Comparison of ENCODE assay signal across 11 cellular contexts in genomic region chr5:50415912-50416311, GRCh38. TPM values are rescaled to one million over a fixed set of nuclear protein-coding genes. Genes with fewer than 3 reads are reported as not detected.
A peak's percentile ranks its signal among the peaks of the same experiment; 100 is the strongest.
DNase-seq lines count a peak whose midpoint lies in the region; ATAC-seq and FAIRE-seq lines count a peak whose summit lies in the region.
"Had no signal": no experiment of that assay in that cellular context is flagged by ENCODE, and none has a peak within 500 bp of the region (broad histone marks: within the 10 kb centered on the region; RNA-seq: fewer than 3 reads in every experiment).

No MANE protein-coding gene starts in this region.

- peak overlapping the region; percentile 55 for H3K27ac Mint-ChIP-seq in activated naive CD4-positive, alpha-beta T cell treated with anti-CD3 and anti-CD28 coated beads, Interleukin-2, amount 50 U/mL, for 24 hours
- H3K27ac Mint-ChIP-seq: GM23338 had no signal

- peak; percentile 84 for ATAC-seq in GM21825 (IDR thresholded peaks at IDR 0.05; ENCODE audit: unreplicated experiment)
- ATAC-seq in HG03520 (IDR thresholded peaks at IDR 0.05; ENCODE audit: unreplicated experiment) = peak; percentile 87
- ATAC-seq: GM23338 had no signal

- H3K9me3 Mint-ChIP-seq in activated naive CD4-positive, alpha-beta T cell treated with anti-CD3 and anti-CD28 coated beads, Interleukin-2, amount 50 U/mL, for 24 hours = peaks cover 5% of the 10 kb centered on the region

- H3K27me3 ChIP-seq in small intestine (ENCODE audit: control insufficient read depth in 2 of 2, insufficient read depth in 2 of 2, low read length in 2 of 2) = no peaks in the 10 kb centered on the region

- no peak overlapping the region for H3K27ac ChIP-seq in small intestine (ENCODE audit: low read depth in 1 of 2, low read length in 1 of 2)
- H3K27ac ChIP-seq: parathyroid adenoma had no signal

- no peaks in the 10 kb centered on the region for H3K27me3 Mint-ChIP-seq in activated naive CD4-positive, alpha-beta T cell treated with anti-CD3 and anti-CD28 coated beads, Interleukin-2, amount 50 U/mL, for 24 hours

- peaks cover 15% of the 10 kb centered on the region for H3K36me3 Mint-ChIP-seq in activated naive CD4-positive, alpha-beta T cell treated with anti-CD3 and anti-CD28 coated beads, Interleukin-2, amount 50 U/mL, for 24 hours

- no peak for DNase-seq in activated naive CD4-positive, alpha-beta T cell treated with anti-CD3 and anti-CD28 coated beads, Interleukin-2, amount 50 U/mL, for 16 hours
- DNase-seq in small intestine (peak; percentile 13), Ammon's horn (ENCODE audit: low spot score) (no peak), GM19240 (ENCODE audit: insufficient read length, low spot score) (no peak), NCI-H146 treated with DMSO at 0.1 percent for 48 hours (lab: John Stamatoyannopoulos, UW; ENCODE audit: unreplicated experiment) (no peak)
- DNase-seq: stimulated activated CD8-positive, alpha-beta memory T cell treated with anti-CD3 and anti-CD28 coated beads, Interleukin-4, amount 100 ng/mL, for 48 hours had no signal

- 59 to 80% (median 63%) methylated on average over 4 of the region's 4 CpGs for whole genome bisulfite sequencing in small intestine, 3 donors

- H3K9me3 ChIP-seq in small intestine (ENCODE audit: control insufficient read depth, low read depth) = no peaks in the 10 kb centered on the region

- H3K36me3 ChIP-seq in small intestine (ENCODE audit: control insufficient read depth in 2 of 2, insufficient read depth in 2 of 2, low read length in 2 of 2) = no peaks in the 10 kb centered on the region

- H3K4me1 Mint-ChIP-seq in activated naive CD4-positive, alpha-beta T cell treated with anti-CD3 and anti-CD28 coated beads, Interleukin-2, amount 50 U/mL, for 24 hours = peaks cover 93% of the 10 kb centered on the region

- no peak overlapping the region for H3K4me3 ChIP-seq in small intestine (ENCODE audit: low read depth in 1 of 2, low read length in 2 of 2)
- H3K4me3 ChIP-seq: GM23338 had no signal

- H3K4me3 Mint-ChIP-seq in activated naive CD4-positive, alpha-beta T cell treated with anti-CD3 and anti-CD28 coated beads, Interleukin-2, amount 50 U/mL, for 24 hours = peak overlapping the region; percentile 47
- H3K4me3 Mint-ChIP-seq: GM23338 had no signal

- H3K4me1 ChIP-seq in small intestine (ENCODE audit: control insufficient read depth in 2 of 2, insufficient read depth in 1 of 2, low read depth in 1 of 2, low read length in 1 of 2) = no peaks in the 10 kb centered on the region
- H3K4me1 ChIP-seq: parathyroid adenoma had no signal

- FAIRE-seq in small intestine (lab: Jason Lieb, UNC) = no peak

RNA-seq across cellular contexts. Expression of gene EMB, which starts 25.2 kb away (rescaled TPM):
- 10 to 100 TPM; 19.1 to 60.8 (median 25.4) TPM for polyA plus RNA-seq in small intestine
